Comparison of ENCODE assay signal across 7 cellular contexts in genomic region chrX:109733658-109734022, GRCh38. TPM values are rescaled to one million over a fixed set of nuclear protein-coding genes. Genes with fewer than 3 reads are reported as not detected.
DNase-seq lines count a peak whose midpoint lies in the region; ATAC-seq and TF ChIP-seq lines count a peak whose summit lies in the region.

No MANE protein-coding gene starts in this region.

- H3K9me3 Mint-ChIP-seq in HFFc6 = no peaks in the 10 kb centered on the region
- no peaks in the 10 kb centered on the region for H3K9me3 Mint-ChIP-seq in activated T-helper 1 cell treated with anti-CD3 and anti-CD28 coated beads, Interleukin-12 subunit alpha, Interleukin-12 subunit beta, Interleukin-2, Interleukin-4 antibody, amounts not matched to agents 30 ng/mL and 10 ng/mL and 1 ng/mL, durations not matched to agents 14 hours and 24 hours and 36 hours

- peaks cover 1% of the 10 kb centered on the region; the same call in 1 of the 2 replicates for H3K27me3 Mint-ChIP-seq in HFFc6 (ENCODE audit: insufficient read depth)
- H3K27me3 Mint-ChIP-seq in activated T-helper 1 cell treated with anti-CD3 and anti-CD28 coated beads, Interleukin-12 subunit alpha, Interleukin-12 subunit beta, Interleukin-2, Interleukin-4 antibody, amounts not matched to agents 30 ng/mL and 10 ng/mL and 1 ng/mL, durations not matched to agents 14 hours and 24 hours and 36 hours (ENCODE audit: insufficient read depth) = peaks cover 2% of the 10 kb centered on the region

- DNase-seq in HFFc6 (no peak), C1 segment of cervical spinal cord (lab: John Stamatoyannopoulos, UW) (no peak), midbrain (lab: John Stamatoyannopoulos, UW) (no peak)
- DNase-seq in activated T-helper 1 cell treated with anti-CD3 and anti-CD28 coated beads, Interleukin-12 subunit alpha, Interleukin-12 subunit beta, Interleukin-2, Interleukin-4 antibody, amounts not matched to agents 30 ng/mL and 10 ng/mL and 1 ng/mL, durations not matched to agents 14 hours and 24 hours and 36 hours (ENCODE audit: low spot score) = no peak

- peak overlapping the region; percentile 93 for H3K4me3 Mint-ChIP-seq in HFFc6
- peak overlapping the region; percentile 90 for H3K4me3 Mint-ChIP-seq in activated T-helper 1 cell treated with anti-CD3 and anti-CD28 coated beads, Interleukin-12 subunit alpha, Interleukin-12 subunit beta, Interleukin-2, Interleukin-4 antibody, amounts not matched to agents 30 ng/mL and 10 ng/mL and 1 ng/mL, durations not matched to agents 14 hours and 24 hours and 36 hours

- H3K36me3 ChIP-seq in iPS-15b (ENCODE audit: control insufficient read depth, insufficient read depth, low read length) (no peaks in the 10 kb centered on the region), stomach smooth muscle (ENCODE audit: control insufficient read depth in 2 of 2, insufficient read depth in 2 of 2, low read length in 2 of 2) (no peaks in the 10 kb centered on the region)

- peaks cover 5% of the 10 kb centered on the region for H3K4me1 ChIP-seq in iPS-15b (ENCODE audit: control insufficient read depth, insufficient read depth, low read length)
- no peaks in the 10 kb centered on the region for H3K4me1 ChIP-seq in stomach smooth muscle (ENCODE audit: control insufficient read depth, insufficient read depth, low read length)

- no peak for TF ChIP-seq CTCF in HFFc6 (IDR thresholded peaks at IDR 0.05)

- peak overlapping the region; percentile 38 for H3K27ac ChIP-seq in stomach smooth muscle (ENCODE audit: low read length)

- intact Hi-C loops in activated T-helper 1 cell treated with anti-CD3 and anti-CD28 coated beads, Interleukin-12 subunit alpha, Interleukin-12 subunit beta, Interleukin-2, Interleukin-4 antibody, amounts not matched to agents 30 ng/mL and 10 ng/mL and 1 ng/mL, durations not matched to agents 14 hours and 24 hours and 36 hours (cut with micrococcal nuclease) = loop anchor here (1.0 to 5.0 kb wide), 6 partner anchors 20 to 1641 kb away; partner anchors contain the start of genes ATG4A, NXT2, PSMD10 and TMEM164

- H3K4me1 Mint-ChIP-seq in HFFc6 (ENCODE audit: low read depth) = peaks cover 23% of the 10 kb centered on the region
- peaks cover 28% of the 10 kb centered on the region for H3K4me1 Mint-ChIP-seq in activated T-helper 1 cell treated with anti-CD3 and anti-CD28 coated beads, Interleukin-12 subunit alpha, Interleukin-12 subunit beta, Interleukin-2, Interleukin-4 antibody, amounts not matched to agents 30 ng/mL and 10 ng/mL and 1 ng/mL, durations not matched to agents 14 hours and 24 hours and 36 hours (ENCODE audit: low read depth)

- peaks cover 24% of the 10 kb centered on the region for H3K36me3 Mint-ChIP-seq in HFFc6 (ENCODE audit: low read depth)
- peaks cover 10% of the 10 kb centered on the region for H3K36me3 Mint-ChIP-seq in activated T-helper 1 cell treated with anti-CD3 and anti-CD28 coated beads, Interleukin-12 subunit alpha, Interleukin-12 subunit beta, Interleukin-2, Interleukin-4 antibody, amounts not matched to agents 30 ng/mL and 10 ng/mL and 1 ng/mL, durations not matched to agents 14 hours and 24 hours and 36 hours (ENCODE audit: low read depth)

- no peaks in the 10 kb centered on the region for H3K9me3 ChIP-seq in iPS-15b (ENCODE audit: control insufficient read depth, insufficient read depth, low read length)
- no peaks in the 10 kb centered on the region for H3K9me3 ChIP-seq in stomach smooth muscle (ENCODE audit: control insufficient read depth in 2 of 2, low read length in 2 of 2)

- H3K27me3 ChIP-seq in iPS-15b (ENCODE audit: control insufficient read depth, insufficient read depth, low read length) = peaks cover 19% of the 10 kb centered on the region
- no peaks in the 10 kb centered on the region for H3K27me3 ChIP-seq in stomach smooth muscle (ENCODE audit: control insufficient read depth in 1 of 2, insufficient read depth in 2 of 2, low read length in 2 of 2)

- H3K9ac ChIP-seq in iPS-15b (ENCODE audit: low read depth, low read length) (no peak overlapping the region), stomach smooth muscle (ENCODE audit: low read length in 2 of 2) (peak overlapping the region; percentile 65 to 69)

- ATAC-seq in HG03139 (IDR thresholded peaks at IDR 0.05; ENCODE audit: unreplicated experiment) = no peak

- H3K4me3 ChIP-seq in iPS-15b (ENCODE audit: low read depth, low read length) (peak overlapping the region; percentile 90), stomach smooth muscle (ENCODE audit: low read length in 2 of 2) (peak overlapping the region; percentile 73 to 84)

- peak overlapping the region; percentile 90 for H3K27ac Mint-ChIP-seq in HFFc6
- H3K27ac Mint-ChIP-seq in activated T-helper 1 cell treated with anti-CD3 and anti-CD28 coated beads, Interleukin-12 subunit alpha, Interleukin-12 subunit beta, Interleukin-2, Interleukin-4 antibody, amounts not matched to agents 30 ng/mL and 10 ng/mL and 1 ng/mL, durations not matched to agents 14 hours and 24 hours and 36 hours = peak overlapping the region; percentile 95

RNA-seq across cellular contexts. Expression of gene ACSL4, which starts 0.6 kb away (rescaled TPM):
- total RNA-seq in HFFc6 (2021; fragmentation: NEBNext Ultra II Directional; extraction: Animal tissue kit (Norgen Biotek cat#: 25700)) = 100 to 1,000 TPM in 2 of 6 experiments, 10 to 100 TPM in 4; 84.2 to 117 (median 92.3) TPM
- total RNA-seq in activated T-helper 1 cell treated with anti-CD3 and anti-CD28 coated beads, Interleukin-12 subunit alpha, Interleukin-12 subunit beta, Interleukin-2, Interleukin-4 antibody, amounts not matched to agents 30 ng/mL and 10 ng/mL and 1 ng/mL, durations not matched to agents 14 hours and 24 hours and 36 hours = 76.0 and 77.3 TPM in 2 replicates
